ENCODE assay signal across 27 cellular contexts in the genomic region with DNA sequence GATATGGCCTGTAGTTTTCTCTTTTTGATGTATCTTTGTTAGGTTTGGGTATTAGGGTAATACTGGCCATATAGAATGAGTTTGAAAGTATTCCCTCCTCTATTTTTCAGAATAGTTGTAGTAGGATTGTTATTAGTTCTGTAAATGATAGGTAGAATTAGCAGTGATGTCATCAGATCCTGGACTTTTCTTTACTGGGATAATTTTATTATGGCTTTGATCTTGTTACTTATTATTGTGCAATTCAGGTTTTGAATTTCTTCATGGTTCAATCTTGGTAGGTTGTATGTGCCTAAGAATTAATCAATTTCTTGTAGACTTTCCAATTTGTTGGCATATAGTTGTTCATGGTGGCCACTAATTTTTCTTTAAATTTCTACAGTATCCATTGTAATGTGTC.
"Had no signal": no experiment of that assay in that cellular context is flagged by ENCODE, and none has a peak within 500 bp of the region (broad histone marks: within the 10 kb centered on the region; RNA-seq: fewer than 3 reads in every experiment).

No MANE protein-coding gene starts in this region.

- DNase-seq: colonic mucosa; cortex of kidney; dermis blood vessel endothelial cell; dorsolateral prefrontal cortex; effector CD4-positive, alpha-beta T cell; effector CD8-positive, alpha-beta T cell; effector memory CD4-positive, alpha-beta T cell; effector memory CD8-positive, alpha-beta T cell; endodermal cell; erythroblast; esophagus squamous epithelium; foreskin fibroblast; foreskin keratinocyte; foreskin melanocyte; gastrocnemius medialis; glutamatergic neuron; head of caudate nucleus; heart left ventricle; heart right ventricle had no signal

- H3K27me3 ChIP-seq: colonic mucosa, dorsolateral prefrontal cortex, esophagus muscularis mucosa, esophagus squamous epithelium, foreskin keratinocyte, gastrocnemius medialis, gastroesophageal sphincter, heart left ventricle, heart right ventricle had no signal

- H3K27ac ChIP-seq: colonic mucosa, coronary artery, dorsolateral prefrontal cortex, epithelial cell of prostate, esophagus muscularis mucosa, esophagus squamous epithelium, foreskin keratinocyte, gastrocnemius medialis, gastroesophageal sphincter, heart left ventricle, heart right ventricle had no signal

- FAIRE-seq: colon, endometrium, endothelial cell of umbilical vein had no signal

- H3K4me3 ChIP-seq: colonic mucosa, coronary artery, dorsolateral prefrontal cortex, esophagus muscularis mucosa, esophagus squamous epithelium, gastrocnemius medialis, gastroesophageal sphincter, heart left ventricle, heart right ventricle had no signal

- ATAC-seq: effector memory CD8-positive, alpha-beta T cell; esophagus mucosa; foreskin keratinocyte; gastrocnemius medialis; gastroesophageal sphincter; heart left ventricle; heart right ventricle had no signal

- H3K9me3 ChIP-seq: colonic mucosa, esophagus squamous epithelium, gastrocnemius medialis had no signal

- H3K4me1 ChIP-seq: colonic mucosa, esophagus muscularis mucosa, esophagus squamous epithelium, foreskin keratinocyte, gastrocnemius medialis, gastroesophageal sphincter, heart left ventricle, heart right ventricle had no signal

- H3K36me3 ChIP-seq: colonic mucosa, esophagus muscularis mucosa, esophagus squamous epithelium, gastrocnemius medialis, gastroesophageal sphincter, heart left ventricle, heart right ventricle had no signal
